ENCODE assay signal across 8 cellular contexts in genomic region chr11:116772443-116773202, GRCh38. TPM values are rescaled to one million over a fixed set of nuclear protein-coding genes. Genes with fewer than 3 reads are reported as not detected.
DNase-seq lines count a peak whose midpoint lies in the region; ATAC-seq and TF ChIP-seq lines count a peak whose summit lies in the region.

TSS of gene BUD13 (minus strand) at chr11:116772987. CDS start at chr11:116772964, 23 bp downstream.

- H3K4me1 ChIP-seq in right lobe of liver, result peaks cover 0 to 27% (median 0%) of the 10 kb centered on the region in 4 donors

- TF ChIP-seq CTCF in right lobe of liver (IDR thresholded peaks at IDR 0.05), result no peak

- WGBS in right lobe of liver (ENCODE audit: insufficient coverage, low coverage, low lambda C conversion rate, missing lambda C conversion rate), result 0% methylated on average over 22 of the region's 73 CpGs

- peak within 1 kb of the TSS; percentile 84 to 92 (median 90) for H3K27ac ChIP-seq in right lobe of liver

- peak within 1 kb of the TSS; percentile 73 to 89 (median 84) for H3K4me3 ChIP-seq in right lobe of liver

- ATAC-seq in GM19328 (IDR thresholded peaks at IDR 0.05; ENCODE audit: unreplicated experiment), result peak; percentile 80
- peak; percentile 56 for ATAC-seq in HG03469 (IDR thresholded peaks at IDR 0.05; ENCODE audit: unreplicated experiment)
- peak; percentile 94 to 95 (median 95) for ATAC-seq in right lobe of liver

- H3K9me3 ChIP-seq in right lobe of liver, result no peaks in the 10 kb centered on the region

- DNase-seq in C1 segment of cervical spinal cord (lab: John Stamatoyannopoulos, UW), result peak; percentile 54 to 93 (median 86)
- DNase-seq in NCI-H82 (lab: John Stamatoyannopoulos, UW), result peak; percentile 88
- DNase-seq in activated CD4-positive, alpha-beta T cell treated with anti-CD3 and anti-CD28 coated beads, Interleukin-2, amount 50 U/mL, for 48 hours, result peak; percentile 96
- peak; percentile 68 to 87 for DNase-seq in dermis microvascular lymphatic vessel endothelial cell (ENCODE audit: low read depth in 2 of 2)
- DNase-seq in right lobe of liver, result peak; percentile 94 to 95 (median 94)
- peak; percentile 94 for DNase-seq in stimulated activated CD4-positive, alpha-beta T cell treated with anti-CD3 and anti-CD28 coated beads, Interleukin-4, amount 100 ng/mL, for 48 hours (ENCODE audit: low read depth in 2 of 2)

- no peaks in the 10 kb centered on the region for H3K27me3 ChIP-seq in right lobe of liver

- TF ChIP-seq POLR2A in right lobe of liver (IDR thresholded peaks at IDR 0.05), result peak; percentile 61

- H3K36me3 ChIP-seq in right lobe of liver, result peaks cover 0 to 15% (median 9%) of the 10 kb centered on the region in 4 donors

- intact Hi-C loops in right lobe of liver (cut with DNase I), result no loop called here

RNA-seq across cellular contexts. Expression of gene BUD13, which starts in this region (rescaled TPM):
- total RNA-seq in dermis microvascular lymphatic vessel endothelial cell (11.3 and 12.8 TPM in 2 replicates), right lobe of liver (1 to 10 TPM; 3.6 to 6.3 (median 5.0) TPM)

Comparison
In these comparisons a context has a peak if more than half of its experiments do, and no peak if none do; other contexts are left out.
1. Peak in every context shown above with its lines: DNase-seq, ATAC-seq, H3K4me3 ChIP-seq and H3K27ac ChIP-seq.